In genomic region chr2:84297155-84297554, GRCh38 we compare ENCODE assay signal across 15 cellular contexts.
A peak's percentile ranks its signal among the peaks of the same experiment; 100 is the strongest.
DNase-seq lines count a peak whose midpoint lies in the region; TF ChIP-seq lines count a peak whose summit lies in the region.
"Had no signal": no experiment of that assay in that cellular context is flagged by ENCODE, and none has a peak within 500 bp of the region (broad histone marks: within the 10 kb centered on the region; RNA-seq: fewer than 3 reads in every experiment).

No MANE protein-coding gene starts in this region.

- H2BK15ac ChIP-seq in H9 (ENCODE audit: low read depth, low read length), result no peak overlapping the region

- H2AFZ ChIP-seq in H9 (ENCODE audit: low read length), result no peak overlapping the region
- H2AFZ ChIP-seq in hepatocyte, result no peak overlapping the region

- intact Hi-C loops in transverse colon (cut with DNase I; ENCODE audit: low total_unique reads) (no loop called here), head of caudate nucleus (cut with DNase I) (no loop called here)

- POLR2A ChIA-PET in RWPE1 (lab: Yijun Ruan, JAX; ENCODE audit: low non-redundant PET), result no interaction called here

- H3K27me3 ChIP-seq in H9 (ENCODE audit: insufficient read depth, low read length) (no peaks in the 10 kb centered on the region), hepatocyte (no peaks in the 10 kb centered on the region), transverse colon (no peaks in the 10 kb centered on the region)
- H3K27me3 ChIP-seq: ovary had no signal

- H3K4me1 ChIP-seq in H9 (ENCODE audit: insufficient read depth, low read length), result 0 out of 2 replicates have a peak, but pooled peaks cover 4% of the 10 kb centered on the region
- H3K4me1 ChIP-seq in hepatocyte (ENCODE audit: insufficient read depth), result peaks cover 19% of the 10 kb centered on the region
- H3K4me1 ChIP-seq in transverse colon, result peaks cover 0 to 14% (median 1%) of the 10 kb centered on the region in 4 donors

- H3K9ac ChIP-seq in H9 (ENCODE audit: extremely low read depth, insufficient read length, low read length), result no peak overlapping the region

- no peaks in the 10 kb centered on the region for H3K23me2 ChIP-seq in H9 (ENCODE audit: insufficient read length, low read depth, low read length, poor library complexity, severe bottlenecking)

- WGBS in H9 (ENCODE audit: extremely low coverage, insufficient read length, low lambda C conversion rate), result no CpG with 5 or more reads among the region's 3 CpGs
- 33% methylated on average over 3 of the region's 3 CpGs for WGBS in hepatocyte (ENCODE audit: low lambda C conversion rate, missing lambda C conversion rate)
- 29 to 30% methylated on average over 2 to 3 of the region's 3 CpGs for WGBS in transverse colon (ENCODE audit: low coverage in 1 of 2), 2 donors

- H3K9me2 ChIP-seq in hepatocyte (replicated peaks; ENCODE audit: insufficient read depth), result no peaks in the 10 kb centered on the region

- no peak overlapping the region for H2BK12ac ChIP-seq in H9 (ENCODE audit: insufficient read length, low read depth, low read length)

- peak; percentile 31 for TF ChIP-seq EP300 in transverse colon (IDR thresholded peaks at IDR 0.05; ENCODE audit: low read depth)

- TF ChIP-seq POLR2A in transverse colon (IDR thresholded peaks at IDR 0.05), result no peak

- H3K27ac ChIP-seq in H9 (ENCODE audit: insufficient read length, low read depth, low read length) (no peak overlapping the region), RWPE1 (no peak overlapping the region), hepatocyte (peak overlapping the region; percentile 86), transverse colon (peak overlapping the region; percentile 26 to 78 (median 60))
- H3K27ac ChIP-seq: C4-2B, ovary had no signal

- no peaks in the 10 kb centered on the region for H3K79me1 ChIP-seq in H9 (ENCODE audit: insufficient read depth, low read depth, low read length, poor library complexity, severe bottlenecking)

- no peak overlapping the region for H3T11ph ChIP-seq in H9 (ENCODE audit: low read length)

- H2BK20ac ChIP-seq in H9 (ENCODE audit: low read depth, low read length, poor library complexity, severe bottlenecking), result no peak overlapping the region

- no peak overlapping the region for H4K8ac ChIP-seq in H9 (replicated peaks; ENCODE audit: insufficient read length, low read depth, low read length)

- H4K5ac ChIP-seq in H9 (ENCODE audit: insufficient read length, low read depth, low read length), result no peak overlapping the region

- no peak for TF ChIP-seq CTCF in H9 (conservative IDR thresholded peaks at IDR 0.05)
- TF ChIP-seq CTCF in RWPE1 (conservative IDR thresholded peaks at IDR 0.05; ENCODE audit: low read depth), result no peak
- no peak for TF ChIP-seq CTCF in hepatocyte (IDR thresholded peaks at IDR 0.05; ENCODE audit: poor library complexity)
- no peak for TF ChIP-seq CTCF in transverse colon (IDR thresholded peaks at IDR 0.05)

- no peaks in the 10 kb centered on the region for H3K27me3 Mint-ChIP-seq in H9 (ENCODE audit: low read depth)
- H3K27me3 Mint-ChIP-seq: stimulated activated naive CD8-positive, alpha-beta T cell treated with anti-CD3 and anti-CD28 coated beads, Interleukin-15, amount 100 ng/mL, for 72 hours had no signal

- H4K91ac ChIP-seq in H9 (ENCODE audit: insufficient read length, low read depth, low read length), result no peak overlapping the region

- in situ Hi-C loops in transverse colon (cut with MboI; ENCODE audit: low pct_ligation_motif_present in 1 of 4, low pct_unique_long_range_greater_than_20kb in 1 of 4, low sequenced_read_pairs in 3 of 4), result loop anchor here in 1 of 4 donors (10.0 kb wide), 1 partner anchor 272 kb away; no protein-coding TSS in a partner anchor

- no peak overlapping the region for H2BK120ac ChIP-seq in H9 (ENCODE audit: low read depth, low read length, poor library complexity, severe bottlenecking)

- H3K18ac ChIP-seq in H9 (ENCODE audit: insufficient read length, low read depth, low read length), result no peak overlapping the region

- H3K9me3 ChIP-seq in H9 (ENCODE audit: control insufficient read depth, low read depth, low read length) (no peaks in the 10 kb centered on the region), hepatocyte (ENCODE audit: low read depth) (no peaks in the 10 kb centered on the region), transverse colon (no peaks in the 10 kb centered on the region)
- H3K9me3 ChIP-seq: ovary had no signal

- no peak overlapping the region for H2AK5ac ChIP-seq in H9 (ENCODE audit: insufficient read length, low read length)

- no peak overlapping the region for H3K56ac ChIP-seq in H9 (ENCODE audit: insufficient read length, low read depth, low read length)

- H3K4ac ChIP-seq in H9 (ENCODE audit: low read depth, low read length), result no peak overlapping the region

- peaks cover 24 to 26% of the 10 kb centered on the region in 2 experiments for H3K4me1 Mint-ChIP-seq in H9
- H3K4me1 Mint-ChIP-seq: stimulated activated naive CD8-positive, alpha-beta T cell treated with anti-CD3 and anti-CD28 coated beads, Interleukin-15, amount 100 ng/mL, for 72 hours had no signal

- H3K4me2 ChIP-seq in H9 (ENCODE audit: insufficient read depth, insufficient read length, low read length) (no peak overlapping the region), hepatocyte (no peak overlapping the region)

- no peak overlapping the region for H3K4me3 Mint-ChIP-seq in H9
- H3K4me3 Mint-ChIP-seq: activated naive CD8-positive, alpha-beta T cell; stimulated activated naive CD8-positive, alpha-beta T cell treated with anti-CD3 and anti-CD28 coated beads, Interleukin-15, amount 100 ng/mL, for 72 hours; T-helper 1 cell treated with Interleukin-12 subunit alpha and Interleukin-12 subunit beta and Interleukin-4 antibody, amounts not matched to agents 30 μg/mL and 1 μg/mL, for 36 hours had no signal

- CTCF ChIA-PET in RWPE1 (lab: Yijun Ruan, JAX), result interaction anchor here (1.6 kb wide), 1 partner anchor 18 kb away, joined by 3 read pairs; no protein-coding TSS in a partner anchor

- H3K9me3 Mint-ChIP-seq in H9, result no peaks in the 10 kb centered on the region; a peak in 1 of 5 replicates
- H3K9me3 Mint-ChIP-seq: stimulated activated naive CD8-positive, alpha-beta T cell treated with anti-CD3 and anti-CD28 coated beads, Interleukin-15, amount 100 ng/mL, for 72 hours; T-helper 1 cell treated with Interleukin-12 subunit alpha and Interleukin-12 subunit beta and Interleukin-4 antibody, amounts not matched to agents 30 μg/mL and 1 μg/mL, for 36 hours had no signal

- H3K4me3 ChIP-seq in hepatocyte (no peak overlapping the region), transverse colon (no peak overlapping the region)
- H3K4me3 ChIP-seq: ovary had no signal

- no peak overlapping the region; a peak in 1 of 7 replicates for H3K27ac Mint-ChIP-seq in H9
- H3K27ac Mint-ChIP-seq: activated naive CD8-positive, alpha-beta T cell; stimulated activated naive CD8-positive, alpha-beta T cell treated with anti-CD3 and anti-CD28 coated beads, Interleukin-15, amount 100 ng/mL, for 72 hours; T-helper 1 cell treated with Interleukin-12 subunit alpha and Interleukin-12 subunit beta and Interleukin-4 antibody, amounts not matched to agents 30 μg/mL and 1 μg/mL, for 36 hours had no signal

- no peak overlapping the region for H2BK5ac ChIP-seq in H9 (ENCODE audit: insufficient read length, low read length)

- H3K23ac ChIP-seq in H9 (ENCODE audit: insufficient read length, low read depth, low read length), result no peak overlapping the region

- DNase-seq in H9 (peak; percentile 41), RWPE1 (ENCODE audit: low spot score) (peak; percentile 92), hepatocyte (ENCODE audit: low spot score) (peak; percentile 79), transverse colon (peak; percentile 77), head of caudate nucleus (no peak), T-helper 9 cell (no peak)
- DNase-seq in activated CD4-positive, alpha-beta T cell treated with anti-CD3 and anti-CD28 coated beads for 4 hours, result no peak
- DNase-seq: NCI-H1436 treated with DMSO at 0.1 percent for 48 hours; NCI-H510A treated with DMSO at 0.1 percent for 48 hours; ovary; RPMI8226; stimulated activated naive CD8-positive, alpha-beta T cell treated with anti-CD3 and anti-CD28 coated beads, Interleukin-15, amount 100 ng/mL, for 72 hours had no signal

- H3K79me2 ChIP-seq in H9 (ENCODE audit: insufficient read depth, low read length) (no peaks in the 10 kb centered on the region), hepatocyte (no peaks in the 10 kb centered on the region)

- no peaks in the 10 kb centered on the region for H3K36me3 ChIP-seq in hepatocyte (replicated peaks; ENCODE audit: insufficient read depth, low read depth)
- H3K36me3 ChIP-seq in transverse colon, result no peaks in the 10 kb centered on the region
- H3K36me3 ChIP-seq: ovary had no signal

- H3K14ac ChIP-seq in H9 (ENCODE audit: insufficient read depth, low read length), result no peak overlapping the region

- H4K20me1 ChIP-seq in H9 (ENCODE audit: control insufficient read depth, insufficient read depth, insufficient read length) (no peaks in the 10 kb centered on the region), hepatocyte (ENCODE audit: insufficient read depth, poor library complexity, severe bottlenecking) (no peaks in the 10 kb centered on the region)

- peaks cover 0 to 3% (median 0%) of the 10 kb centered on the region in 3 experiments; a peak in 1 of 7 replicates for H3K36me3 Mint-ChIP-seq in H9 (ENCODE audit: insufficient read depth in 1 of 3, low read depth in 3 of 3)
- H3K36me3 Mint-ChIP-seq: activated naive CD8-positive, alpha-beta T cell had no signal

Comparison
In these comparisons a context has a peak if more than half of its experiments do, and no peak if none do; other contexts are left out.
1. DNase-seq: peak in H9 (single experiment), RWPE1 (single experiment), hepatocyte (single experiment) and transverse colon (single experiment); none in activated CD4-positive, alpha-beta T cell treated with anti-CD3 and anti-CD28 coated beads for 4 hours (0 of 2), head of caudate nucleus (0 of 42) and T-helper 9 cell (single experiment).
2. H3K27ac ChIP-seq: peak in hepatocyte (single experiment) and transverse colon (4 of 4); none in H9 (single experiment) and RWPE1 (single experiment).